1 cellular context compared by ENCODE assay signal in the genomic region with DNA sequence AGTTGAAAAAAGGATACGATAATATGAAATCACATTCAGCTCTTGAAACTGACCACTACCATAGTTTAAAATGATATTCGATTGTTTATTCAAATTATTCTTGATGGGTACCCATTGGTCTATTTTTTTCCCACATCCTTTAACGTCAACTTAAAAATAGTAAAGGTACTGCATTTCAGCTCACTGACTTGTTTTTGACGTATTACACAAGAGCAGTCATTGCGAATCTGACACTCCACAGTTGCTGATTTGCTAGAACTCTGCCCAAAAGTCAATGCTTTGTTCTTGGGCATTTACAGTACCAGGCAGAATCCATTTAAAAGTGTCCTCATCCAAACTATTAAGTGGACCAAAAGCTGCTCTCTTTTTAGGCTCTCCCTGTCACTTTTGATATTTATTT.
TF ChIP-seq lines count a peak whose summit lies in the region.

No MANE protein-coding gene starts in this region.

TF ChIP-seq in K562, 482 proteins besides CTCF, POLR2A, EP300 and RAD21 (continued from another document):
- TF ChIP-seq ETS1 (conservative IDR thresholded peaks at IDR 0.05; ENCODE audit: control insufficient read depth, low read depth, low read length), result no peak
- TF ChIP-seq SMAD4 (CRISPR knock-in tag; conservative IDR thresholded peaks at IDR 0.05), result no peak
- TF ChIP-seq MED1 (CRISPR knock-in tag; IDR thresholded peaks at IDR 0.05; ENCODE audit: borderline replicate concordance), result no peak
- no peak for TF ChIP-seq ZNF174 (CRISPR knock-in tag; IDR thresholded peaks at IDR 0.05)
- TF ChIP-seq RUNX1 (IDR thresholded peaks at IDR 0.05; ENCODE audit: low read depth), result no peak
- TF ChIP-seq, protein P1, sequence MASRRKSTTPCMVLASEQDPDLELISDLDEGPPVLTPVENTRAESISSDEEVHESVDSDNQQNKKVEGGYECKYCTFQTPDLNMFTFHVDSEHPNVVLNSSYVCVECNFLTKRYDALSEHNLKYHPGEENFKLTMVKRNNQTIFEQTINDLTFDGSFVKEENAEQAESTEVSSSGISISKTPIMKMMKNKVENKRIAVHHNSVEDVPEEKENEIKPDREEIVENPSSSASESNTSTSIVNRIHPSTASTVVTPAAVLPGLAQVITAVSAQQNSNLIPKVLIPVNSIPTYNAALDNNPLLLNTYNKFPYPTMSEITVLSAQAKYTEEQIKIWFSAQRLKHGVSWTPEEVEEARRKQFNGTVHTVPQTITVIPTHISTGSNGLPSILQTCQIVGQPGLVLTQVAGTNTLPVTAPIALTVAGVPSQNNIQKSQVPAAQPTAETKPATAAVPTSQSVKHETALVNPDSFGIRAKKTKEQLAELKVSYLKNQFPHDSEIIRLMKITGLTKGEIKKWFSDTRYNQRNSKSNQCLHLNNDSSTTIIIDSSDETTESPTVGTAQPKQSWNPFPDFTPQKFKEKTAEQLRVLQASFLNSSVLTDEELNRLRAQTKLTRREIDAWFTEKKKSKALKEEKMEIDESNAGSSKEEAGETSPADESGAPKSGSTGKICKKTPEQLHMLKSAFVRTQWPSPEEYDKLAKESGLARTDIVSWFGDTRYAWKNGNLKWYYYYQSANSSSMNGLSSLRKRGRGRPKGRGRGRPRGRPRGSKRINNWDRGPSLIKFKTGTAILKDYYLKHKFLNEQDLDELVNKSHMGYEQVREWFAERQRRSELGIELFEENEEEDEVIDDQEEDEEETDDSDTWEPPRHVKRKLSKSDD (conservative IDR thresholded peaks at IDR 0.05; ENCODE audit: low read length), result no peak
- no peak for TF ChIP-seq ERF (CRISPR knock-in tag; IDR thresholded peaks at IDR 0.05)
- TF ChIP-seq, protein P2, sequence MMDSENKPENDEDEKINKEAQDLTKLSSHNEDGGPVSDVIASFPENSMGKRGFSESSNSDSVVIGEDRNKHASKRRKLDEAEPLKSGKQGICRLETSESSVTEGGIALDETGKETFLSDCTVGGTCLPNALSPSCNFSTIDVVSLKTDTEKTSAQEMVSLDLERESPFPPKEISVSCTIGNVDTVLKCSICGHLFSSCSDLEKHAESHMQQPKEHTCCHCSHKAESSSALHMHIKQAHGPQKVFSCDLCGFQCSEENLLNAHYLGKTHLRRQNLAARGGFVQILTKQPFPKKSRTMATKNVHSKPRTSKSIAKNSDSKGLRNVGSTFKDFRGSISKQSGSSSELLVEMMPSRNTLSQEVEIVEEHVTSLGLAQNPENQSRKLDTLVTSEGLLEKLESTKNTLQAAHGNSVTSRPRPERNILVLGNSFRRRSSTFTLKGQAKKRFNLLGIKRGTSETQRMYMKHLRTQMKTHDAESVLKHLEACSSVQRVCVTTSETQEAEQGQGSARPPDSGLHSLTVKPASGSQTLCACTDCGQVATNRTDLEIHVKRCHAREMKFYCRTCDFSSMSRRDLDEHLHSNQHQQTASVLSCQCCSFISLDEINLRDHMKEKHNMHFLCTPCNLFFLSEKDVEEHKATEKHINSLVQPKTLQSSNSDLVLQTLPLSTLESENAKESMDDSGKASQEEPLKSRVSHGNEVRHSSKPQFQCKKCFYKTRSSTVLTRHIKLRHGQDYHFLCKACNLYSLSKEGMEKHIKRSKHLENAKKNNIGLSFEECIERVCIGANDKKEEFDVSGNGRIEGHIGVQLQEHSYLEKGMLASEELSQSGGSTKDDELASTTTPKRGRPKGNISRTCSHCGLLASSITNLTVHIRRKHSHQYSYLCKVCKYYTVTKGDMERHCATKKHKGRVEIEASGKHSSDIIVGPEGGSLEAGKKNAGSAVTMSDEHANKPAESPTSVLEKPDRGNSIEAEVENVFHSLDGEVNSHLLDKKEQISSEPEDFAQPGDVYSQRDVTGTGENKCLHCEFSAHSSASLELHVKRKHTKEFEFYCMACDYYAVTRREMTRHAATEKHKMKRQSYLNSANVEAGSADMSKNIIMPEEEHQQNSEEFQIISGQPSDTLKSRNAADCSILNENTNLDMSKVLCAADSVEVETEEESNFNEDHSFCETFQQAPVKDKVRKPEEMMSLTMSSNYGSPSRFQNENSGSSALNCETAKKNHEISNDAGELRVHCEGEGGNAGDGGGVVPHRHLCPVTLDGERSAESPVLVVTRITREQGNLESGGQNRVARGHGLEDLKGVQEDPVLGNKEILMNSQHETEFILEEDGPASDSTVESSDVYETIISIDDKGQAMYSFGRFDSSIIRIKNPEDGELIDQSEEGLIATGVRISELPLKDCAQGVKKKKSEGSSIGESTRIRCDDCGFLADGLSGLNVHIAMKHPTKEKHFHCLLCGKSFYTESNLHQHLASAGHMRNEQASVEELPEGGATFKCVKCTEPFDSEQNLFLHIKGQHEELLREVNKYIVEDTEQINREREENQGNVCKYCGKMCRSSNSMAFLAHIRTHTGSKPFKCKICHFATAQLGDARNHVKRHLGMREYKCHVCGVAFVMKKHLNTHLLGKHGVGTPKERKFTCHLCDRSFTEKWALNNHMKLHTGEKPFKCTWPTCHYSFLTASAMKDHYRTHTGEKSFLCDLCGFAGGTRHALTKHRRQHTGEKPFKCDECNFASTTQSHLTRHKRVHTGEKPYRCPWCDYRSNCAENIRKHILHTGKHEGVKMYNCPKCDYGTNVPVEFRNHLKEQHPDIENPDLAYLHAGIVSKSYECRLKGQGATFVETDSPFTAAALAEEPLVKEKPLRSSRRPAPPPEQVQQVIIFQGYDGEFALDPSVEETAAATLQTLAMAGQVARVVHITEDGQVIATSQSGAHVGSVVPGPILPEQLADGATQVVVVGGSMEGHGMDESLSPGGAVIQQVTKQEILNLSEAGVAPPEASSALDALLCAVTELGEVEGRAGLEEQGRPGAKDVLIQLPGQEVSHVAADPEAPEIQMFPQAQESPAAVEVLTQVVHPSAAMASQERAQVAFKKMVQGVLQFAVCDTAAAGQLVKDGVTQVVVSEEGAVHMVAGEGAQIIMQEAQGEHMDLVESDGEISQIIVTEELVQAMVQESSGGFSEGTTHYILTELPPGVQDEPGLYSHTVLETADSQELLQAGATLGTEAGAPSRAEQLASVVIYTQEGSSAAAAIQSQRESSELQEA (IDR thresholded peaks at IDR 0.05; ENCODE audit: low read depth), result no peak
- TF ChIP-seq, protein P3, sequence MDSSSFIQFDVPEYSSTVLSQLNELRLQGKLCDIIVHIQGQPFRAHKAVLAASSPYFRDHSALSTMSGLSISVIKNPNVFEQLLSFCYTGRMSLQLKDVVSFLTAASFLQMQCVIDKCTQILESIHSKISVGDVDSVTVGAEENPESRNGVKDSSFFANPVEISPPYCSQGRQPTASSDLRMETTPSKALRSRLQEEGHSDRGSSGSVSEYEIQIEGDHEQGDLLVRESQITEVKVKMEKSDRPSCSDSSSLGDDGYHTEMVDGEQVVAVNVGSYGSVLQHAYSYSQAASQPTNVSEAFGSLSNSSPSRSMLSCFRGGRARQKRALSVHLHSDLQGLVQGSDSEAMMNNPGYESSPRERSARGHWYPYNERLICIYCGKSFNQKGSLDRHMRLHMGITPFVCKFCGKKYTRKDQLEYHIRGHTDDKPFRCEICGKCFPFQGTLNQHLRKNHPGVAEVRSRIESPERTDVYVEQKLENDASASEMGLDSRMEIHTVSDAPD (CRISPR knock-in tag; IDR thresholded peaks at IDR 0.05), result no peak
- no peak for TF ChIP-seq PURB (CRISPR knock-in tag; IDR thresholded peaks at IDR 0.05; ENCODE audit: low read depth)
